15 cellular contexts compared by ENCODE assay signal in the genomic region with DNA sequence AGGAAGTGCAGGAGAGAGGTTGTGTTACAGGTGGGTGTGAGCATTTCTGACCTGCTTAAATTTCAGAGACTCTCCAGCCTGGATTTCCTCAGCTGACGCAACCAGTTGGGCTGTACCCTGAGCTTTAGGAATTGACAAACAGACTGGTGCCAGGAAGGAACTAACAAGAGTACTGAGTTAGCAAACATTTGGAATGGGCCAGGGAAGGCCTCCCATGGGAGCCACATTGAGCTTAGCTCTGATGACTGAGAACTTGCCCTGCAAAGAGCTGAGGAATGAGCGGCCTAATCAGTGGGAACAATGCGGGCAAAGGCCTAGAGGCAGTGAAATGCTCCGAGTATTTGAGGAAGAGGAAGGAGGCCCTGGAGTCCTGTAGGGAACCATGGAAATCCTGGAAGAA.
"Had no signal": no experiment of that assay in that cellular context is flagged by ENCODE, and none has a peak within 500 bp of the region (broad histone marks: within the 10 kb centered on the region; RNA-seq: fewer than 3 reads in every experiment).

No MANE protein-coding gene starts in this region.

- DNase-seq: activated CD4-positive, alpha-beta T cell treated with anti-CD3 and anti-CD28 coated beads, Interleukin-2, amount 50 U/mL, for 4 hours; activated CD4-positive, CD25-positive, alpha-beta regulatory T cell treated with anti-CD3 and anti-CD28 coated beads, Interleukin-2, amount 50 U/mL, for 72 hours; activated naive CD4-positive, alpha-beta T cell; activated T-cell treated with anti-CD3 and anti-CD28 coated beads for 4 hours; foreskin keratinocyte; head of caudate nucleus; kidney glomerular epithelial cell; naive B cell; stimulated activated CD4-positive, alpha-beta T cell treated with anti-CD3 and anti-CD28 coated beads, Interleukin-4, amount 100 ng/mL, for 4 hours; stimulated activated CD8-positive, alpha-beta memory T cell treated with anti-CD3 and anti-CD28 coated beads, Interleukin-4, amount 100 ng/mL, for 48 hours; stimulated activated naive CD4-positive, alpha-beta T cell treated with Interleukin-2 at 50 U/mL for 16 hours; upper lobe of left lung had no signal

- ATAC-seq: foreskin keratinocyte had no signal

- H3K36me3 ChIP-seq: cardiac muscle cell, upper lobe of left lung had no signal

- H3K27ac ChIP-seq: cardiac muscle cell, foreskin keratinocyte, parathyroid adenoma, upper lobe of left lung had no signal

- H3K27me3 ChIP-seq: cardiac muscle cell, foreskin keratinocyte, upper lobe of left lung had no signal

- H3K4me1 ChIP-seq: foreskin keratinocyte, upper lobe of left lung had no signal

- H3K4me2 ChIP-seq: smooth muscle cell had no signal

- H3K4me3 ChIP-seq: cardiac muscle cell, smooth muscle cell, upper lobe of left lung had no signal

- H3K9ac ChIP-seq: parathyroid adenoma had no signal
